20 cellular contexts compared by ENCODE assay signal in genomic region chr15:79676621-79677020, GRCh38.
DNase-seq lines count a peak whose midpoint lies in the region; ATAC-seq, FAIRE-seq and TF ChIP-seq lines count a peak whose summit lies in the region.
"Had no signal": no experiment of that assay in that cellular context is flagged by ENCODE, and none has a peak within 500 bp of the region (broad histone marks: within the 10 kb centered on the region; RNA-seq: fewer than 3 reads in every experiment).

No MANE protein-coding gene starts in this region.

- no peaks in the 10 kb centered on the region for H3K36me3 Mint-ChIP-seq in nephron progenitor cell (ENCODE audit: low read depth)
- H3K36me3 Mint-ChIP-seq: CD14-positive monocyte; CD4-positive, alpha-beta memory T cell had no signal

- peak overlapping the region; percentile 8 to 33; a peak in 1 of 6 replicates for H3K27ac ChIP-seq in A549
- no peak overlapping the region for H3K27ac ChIP-seq in mesendoderm (ENCODE audit: low read depth, low read length)
- H3K27ac ChIP-seq in smooth muscle cell (ENCODE audit: low read depth) = no peak overlapping the region
- H3K27ac ChIP-seq: 22Rv1, BLaER1 had no signal

- H3K27me3 ChIP-seq in mesendoderm (ENCODE audit: insufficient read depth, low read length, poor library complexity) (no peaks in the 10 kb centered on the region), smooth muscle cell (ENCODE audit: low read depth) (no peaks in the 10 kb centered on the region)
- H3K27me3 ChIP-seq: BLaER1 had no signal

- H2AFZ ChIP-seq in smooth muscle cell (ENCODE audit: low read depth) = peak overlapping the region; percentile 23

- no peaks in the 10 kb centered on the region for H4K20me1 ChIP-seq in smooth muscle cell (ENCODE audit: low read depth)
- H4K20me1 ChIP-seq: BLaER1 had no signal

- TF ChIP-seq CTCF in A549 (IDR thresholded peaks at IDR 0.05) = no peak
- no peak for TF ChIP-seq CTCF in astrocyte of the spinal cord (IDR thresholded peaks at IDR 0.05; ENCODE audit: low read depth, low read length)
- no peak for TF ChIP-seq CTCF in smooth muscle cell (IDR thresholded peaks at IDR 0.05; ENCODE audit: borderline replicate concordance, insufficient read depth, poor library complexity, severe bottlenecking)
- no peak for TF ChIP-seq CTCF in GM20000 (IDR thresholded peaks at IDR 0.05; ENCODE audit: extremely low read depth, missing control alignments)
- TF ChIP-seq CTCF in nephron progenitor cell (IDR thresholded peaks at IDR 0.05) = no peak

- H3K4me1 Mint-ChIP-seq in nephron progenitor cell = peaks cover 11% of the 10 kb centered on the region
- H3K4me1 Mint-ChIP-seq: CD14-positive monocyte; CD4-positive, alpha-beta memory T cell had no signal

- H3K4me3 Mint-ChIP-seq in nephron progenitor cell = no peak overlapping the region
- H3K4me3 Mint-ChIP-seq: CD14-positive monocyte; CD4-positive, alpha-beta memory T cell; HFFc6 had no signal

- H3K9ac ChIP-seq in mesendoderm (ENCODE audit: low read length) = no peak overlapping the region
- no peak overlapping the region for H3K9ac ChIP-seq in smooth muscle cell (ENCODE audit: low read depth)
- H3K9ac ChIP-seq: BLaER1 had no signal

- 64% methylated on average over 2 of the region's 2 CpGs for WGBS in A549 (ENCODE audit: missing lambda C conversion rate)
- no CpG with 5 or more reads among the region's 2 CpGs for WGBS in mesendoderm (ENCODE audit: extremely low coverage, insufficient coverage, low lambda C conversion rate)
- 97% methylated on average over 2 of the region's 2 CpGs for WGBS in smooth muscle cell (ENCODE audit: low lambda C conversion rate)

- H3K27me3 Mint-ChIP-seq in nephron progenitor cell (ENCODE audit: low read depth, poor library complexity) = peaks cover 3% of the 10 kb centered on the region

- CTCF ChIA-PET in A549 (lab: Yijun Ruan, JAX) = interaction anchor here (1.2 kb wide), 1 partner anchor 19 kb away, joined by 3 read pairs; no protein-coding TSS in a partner anchor

- H3K9me3 Mint-ChIP-seq in nephron progenitor cell = no peaks in the 10 kb centered on the region
- H3K9me3 Mint-ChIP-seq: CD14-positive monocyte, HFFc6 had no signal

- H2AK5ac ChIP-seq in mesendoderm (ENCODE audit: low read length) = no peak overlapping the region

- H2BK15ac ChIP-seq in mesendoderm (replicated peaks; ENCODE audit: low read depth) = no peak overlapping the region

- POLR2A ChIA-PET in A549 (lab: Yijun Ruan, JAX) = no interaction called here

- TF ChIP-seq RAD21 in A549 (conservative IDR thresholded peaks at IDR 0.05 in 1 of 2, IDR thresholded peaks at IDR 0.05 in 1 of 2) = no peak

- no peak overlapping the region for H2BK5ac ChIP-seq in mesendoderm (ENCODE audit: low read length)

- DNase-seq in A549 (ENCODE audit: low read depth in 1 of 2, low spot score in 1 of 2) (no peak), astrocyte of the spinal cord (ENCODE audit: low read depth, low spot score) (peak; percentile 2), mesendoderm (no peak), smooth muscle cell (lab: John Stamatoyannopoulos, UW; ENCODE audit: unreplicated experiment) (no peak), GM20000 (ENCODE audit: low spot score) (no peak), nephron progenitor cell (no peak), NCI-H1092 treated with DMSO at 0.1 percent for 48 hours (lab: John Stamatoyannopoulos, UW) (no peak)
- DNase-seq: CD4-positive, alpha-beta memory T cell; DMS153; DMS79; GDM1; GOT3; H7; HFFc6 had no signal

- H4K5ac ChIP-seq in mesendoderm (ENCODE audit: low read length) = no peak overlapping the region

- H3K9me3 ChIP-seq in A549 = no peaks in the 10 kb centered on the region
- H3K9me3 ChIP-seq in smooth muscle cell (replicated peaks; ENCODE audit: low read depth) = no peaks in the 10 kb centered on the region
- H3K9me3 ChIP-seq: BLaER1 had no signal

- H3K4me2 ChIP-seq in A549 (no peak overlapping the region), mesendoderm (ENCODE audit: low read length) (no peak overlapping the region), smooth muscle cell (no peak overlapping the region)
- H3K4me2 ChIP-seq: BLaER1 had no signal

- no peak for TF ChIP-seq EP300 in A549 (IDR thresholded peaks at IDR 0.05)

- peak overlapping the region; percentile 24 for H3K4ac ChIP-seq in mesendoderm (ENCODE audit: low read depth, low read length)

- H3K18ac ChIP-seq in mesendoderm (ENCODE audit: low read length) = no peak overlapping the region

- in situ Hi-C loops in astrocyte of the spinal cord (cut with HindIII; ENCODE audit: low sequenced_read_pairs) = no loop called here

- H3K27ac Mint-ChIP-seq in nephron progenitor cell = no peak overlapping the region
- H3K27ac Mint-ChIP-seq: CD4-positive, alpha-beta memory T cell; HFFc6 had no signal

- no peak overlapping the region for H4K8ac ChIP-seq in mesendoderm (ENCODE audit: low read depth, low read length)

- H3K36me3 ChIP-seq in mesendoderm (ENCODE audit: control insufficient read depth, insufficient read depth, low read length) = no peaks in the 10 kb centered on the region
- H3K36me3 ChIP-seq in smooth muscle cell (ENCODE audit: low read depth) = no peaks in the 10 kb centered on the region
- H3K36me3 ChIP-seq: BLaER1 had no signal

- H3K4me1 ChIP-seq in A549 = peaks cover 34% of the 10 kb centered on the region
- H3K4me1 ChIP-seq in mesendoderm (ENCODE audit: control insufficient read depth, low read depth, low read length) = peaks cover 7% of the 10 kb centered on the region
- peaks cover 24% of the 10 kb centered on the region for H3K4me1 ChIP-seq in smooth muscle cell (ENCODE audit: low read depth)
- H3K4me1 ChIP-seq: BLaER1 had no signal

- TF ChIP-seq POLR2A in A549 (IDR thresholded peaks at IDR 0.05; ENCODE audit: low read length) = no peak

- no peaks in the 10 kb centered on the region for H3F3A ChIP-seq in smooth muscle cell (ENCODE audit: low read depth)

- no peak overlapping the region for H2BK120ac ChIP-seq in mesendoderm (ENCODE audit: low read depth, low read length)

- ATAC-seq in A549 = no peak
- ATAC-seq: HepG2 had no signal

- H3K79me2 ChIP-seq in mesendoderm (ENCODE audit: control insufficient read depth, insufficient read depth, low read length) (no peaks in the 10 kb centered on the region), smooth muscle cell (ENCODE audit: low read depth) (no peaks in the 10 kb centered on the region)

- FAIRE-seq in A549 (lab: Jason Lieb, UNC) = peak; percentile 61
- FAIRE-seq: GM12892, GM18507, HepG2 had no signal

- H3K23ac ChIP-seq in mesendoderm (ENCODE audit: low read length) = no peak overlapping the region

- H3K79me1 ChIP-seq in mesendoderm (ENCODE audit: low read length) = no peaks in the 10 kb centered on the region

- H3K4me3 ChIP-seq in A549 (no peak overlapping the region), astrocyte of the spinal cord (ENCODE audit: low read depth, low read length) (no peak overlapping the region), mesendoderm (ENCODE audit: low read length) (no peak overlapping the region), smooth muscle cell (no peak overlapping the region)
- H3K4me3 ChIP-seq: BLaER1 had no signal

- H3K56ac ChIP-seq in mesendoderm (ENCODE audit: low read length) = no peak overlapping the region

TF ChIP-seq in A549, 52 proteins besides CTCF, POLR2A, EP300 and RAD21:
- no peak for TF ChIP-seq CHD4 (IDR thresholded peaks at IDR 0.05; ENCODE audit: borderline replicate concordance)
- no peak for TF ChIP-seq TP53 (CRISPR knock-in tag; IDR thresholded peaks at IDR 0.05)
- TF ChIP-seq FOXS1 (CRISPR knock-in tag; IDR thresholded peaks at IDR 0.05) = no peak
- no peak for TF ChIP-seq TFCP2L1 (CRISPR knock-in tag; IDR thresholded peaks at IDR 0.05)
- no peak for TF ChIP-seq FOSL2 (IDR thresholded peaks at IDR 0.05)
- no peak for TF ChIP-seq FOSL2 (CRISPR knock-in tag; IDR thresholded peaks at IDR 0.05)
- no peak for TF ChIP-seq POLR2AphosphoS2 (conservative IDR thresholded peaks at IDR 0.05; ENCODE audit: low read length)
- no peak for TF ChIP-seq HEYL (CRISPR knock-in tag; IDR thresholded peaks at IDR 0.05)

Comparison
In these comparisons a context has a peak if more than half of its experiments do, and no peak if none do; other contexts are left out.
1. H3K27ac ChIP-seq: peak in A549 (2 of 2); none in mesendoderm (single experiment) and smooth muscle cell (single experiment).